19 cellular contexts compared by ENCODE assay signal in genomic region chr14:34234258-34234657, GRCh38.
"Had no signal": no experiment of that assay in that cellular context is flagged by ENCODE, and none has a peak within 500 bp of the region (broad histone marks: within the 10 kb centered on the region; RNA-seq: fewer than 3 reads in every experiment).

No MANE protein-coding gene starts in this region.

- H3K4me3 ChIP-seq: lower lobe of right lung, pancreas, smooth muscle cell, tibial artery, upper lobe of left lung, vagina had no signal

- H3K4me1 ChIP-seq: lower lobe of right lung, pancreas, vagina had no signal

- H3K27ac ChIP-seq: lower lobe of right lung, pancreas, upper lobe of left lung, vagina had no signal

- ATAC-seq: esophagus mucosa; left lobe of liver; lower lobe of right lung; pancreas; stimulated activated effector memory CD8-positive, alpha-beta T cell treated with anti-CD3 and anti-CD28 coated beads, Interleukin-12 subunit alpha, Interleukin-12 subunit beta, amount 100 ng/mL, for 72 hours; stimulated activated naive CD8-positive, alpha-beta T cell treated with anti-CD3 and anti-CD28 coated beads, Interleukin-15, Interleukin-2, amounts not matched to agents 100 U/mL and 50 U/mL, for 24 hours had no signal

- H3K36me3 ChIP-seq: lower lobe of right lung, pancreas, tibial artery, upper lobe of left lung, vagina had no signal

- DNase-seq: effector memory CD4-positive, alpha-beta T cell; head of caudate nucleus; hypothalamus; kidney glomerular epithelial cell; lower lobe of right lung; naive B cell; occipital lobe; pancreas; retina; stimulated activated CD4-positive, alpha-beta T cell treated with anti-CD3 and anti-CD28 coated beads, Interleukin-4, amount 100 ng/mL, for 1 hour; stimulated activated CD8-positive, alpha-beta memory T cell treated with anti-CD3 and anti-CD28 coated beads, Interleukin-4, amount 100 ng/mL, for 48 hours; stimulated activated naive CD8-positive, alpha-beta T cell treated with anti-CD3 and anti-CD28 coated beads, Interleukin-15, Interleukin-2, amounts not matched to agents 100 U/mL and 50 U/mL, for 24 hours; tibial artery; upper lobe of left lung had no signal

- H3K27me3 ChIP-seq: pancreas, tibial artery, upper lobe of left lung, vagina had no signal

- H3K9me3 ChIP-seq: lower lobe of right lung, pancreas, tibial artery, upper lobe of left lung, vagina had no signal

- H3K4me2 ChIP-seq: smooth muscle cell had no signal
